Comparison of ENCODE assay signal across 1 cellular context in genomic region chr10:36115364-36115763, GRCh38.
TF ChIP-seq lines count a peak whose summit lies in the region.

No MANE protein-coding gene starts in this region.

TF ChIP-seq in A549, 52 proteins besides CTCF, POLR2A, EP300 and RAD21 (continued from another document):
- TF ChIP-seq, protein P1, sequence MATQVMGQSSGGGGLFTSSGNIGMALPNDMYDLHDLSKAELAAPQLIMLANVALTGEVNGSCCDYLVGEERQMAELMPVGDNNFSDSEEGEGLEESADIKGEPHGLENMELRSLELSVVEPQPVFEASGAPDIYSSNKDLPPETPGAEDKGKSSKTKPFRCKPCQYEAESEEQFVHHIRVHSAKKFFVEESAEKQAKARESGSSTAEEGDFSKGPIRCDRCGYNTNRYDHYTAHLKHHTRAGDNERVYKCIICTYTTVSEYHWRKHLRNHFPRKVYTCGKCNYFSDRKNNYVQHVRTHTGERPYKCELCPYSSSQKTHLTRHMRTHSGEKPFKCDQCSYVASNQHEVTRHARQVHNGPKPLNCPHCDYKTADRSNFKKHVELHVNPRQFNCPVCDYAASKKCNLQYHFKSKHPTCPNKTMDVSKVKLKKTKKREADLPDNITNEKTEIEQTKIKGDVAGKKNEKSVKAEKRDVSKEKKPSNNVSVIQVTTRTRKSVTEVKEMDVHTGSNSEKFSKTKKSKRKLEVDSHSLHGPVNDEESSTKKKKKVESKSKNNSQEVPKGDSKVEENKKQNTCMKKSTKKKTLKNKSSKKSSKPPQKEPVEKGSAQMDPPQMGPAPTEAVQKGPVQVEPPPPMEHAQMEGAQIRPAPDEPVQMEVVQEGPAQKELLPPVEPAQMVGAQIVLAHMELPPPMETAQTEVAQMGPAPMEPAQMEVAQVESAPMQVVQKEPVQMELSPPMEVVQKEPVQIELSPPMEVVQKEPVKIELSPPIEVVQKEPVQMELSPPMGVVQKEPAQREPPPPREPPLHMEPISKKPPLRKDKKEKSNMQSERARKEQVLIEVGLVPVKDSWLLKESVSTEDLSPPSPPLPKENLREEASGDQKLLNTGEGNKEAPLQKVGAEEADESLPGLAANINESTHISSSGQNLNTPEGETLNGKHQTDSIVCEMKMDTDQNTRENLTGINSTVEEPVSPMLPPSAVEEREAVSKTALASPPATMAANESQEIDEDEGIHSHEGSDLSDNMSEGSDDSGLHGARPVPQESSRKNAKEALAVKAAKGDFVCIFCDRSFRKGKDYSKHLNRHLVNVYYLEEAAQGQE (IDR thresholded peaks at IDR 0.05), result no peak
- TF ChIP-seq, protein P2, sequence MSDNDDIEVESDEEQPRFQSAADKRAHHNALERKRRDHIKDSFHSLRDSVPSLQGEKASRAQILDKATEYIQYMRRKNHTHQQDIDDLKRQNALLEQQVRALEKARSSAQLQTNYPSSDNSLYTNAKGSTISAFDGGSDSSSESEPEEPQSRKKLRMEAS (IDR thresholded peaks at IDR 0.05), result no peak
- TF ChIP-seq NFE2L2 (conservative IDR thresholded peaks at IDR 0.05; ENCODE audit: low read length), result no peak
